8 cellular contexts compared by ENCODE assay signal in the genomic region with DNA sequence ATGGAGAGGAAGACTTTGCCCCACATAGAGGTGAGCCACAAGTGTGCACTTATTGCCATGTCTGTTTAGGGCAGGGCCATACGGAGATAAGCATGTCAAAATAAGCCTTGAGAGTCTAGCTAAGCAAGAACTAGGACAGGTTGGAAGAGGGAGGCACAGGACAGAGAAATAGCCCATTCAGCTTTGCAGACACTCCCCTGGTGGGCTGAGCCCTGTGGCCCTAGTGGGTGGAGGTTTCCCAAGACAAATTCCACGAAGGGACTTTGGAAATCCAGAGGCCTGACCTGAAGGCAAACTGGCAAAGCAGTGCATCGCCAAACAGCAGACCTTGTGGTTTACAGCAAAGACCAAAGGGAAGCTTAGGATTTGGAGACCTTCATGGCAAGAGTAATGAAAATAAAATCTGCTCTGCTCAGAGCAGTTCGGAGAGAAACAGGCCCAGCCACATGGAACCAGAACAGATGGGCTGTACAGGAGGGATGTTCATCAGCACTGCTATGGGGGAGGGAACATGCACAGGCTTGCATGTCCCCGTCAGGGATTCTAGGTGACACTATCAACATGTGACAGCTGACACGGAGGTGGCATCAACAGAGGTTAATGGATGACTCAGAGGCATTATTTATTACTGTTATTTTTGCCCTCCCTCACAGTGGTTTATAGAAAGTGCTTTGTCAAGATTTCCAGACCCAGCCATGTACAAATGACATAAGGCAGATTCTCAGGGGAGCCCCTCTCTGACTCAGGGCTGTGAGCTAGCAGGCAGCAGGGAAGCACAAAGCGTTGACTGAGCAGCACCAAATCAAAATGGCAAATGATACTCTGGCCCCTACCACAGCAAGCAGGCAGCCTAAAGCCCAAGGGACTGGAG.
DNase-seq lines count a peak whose midpoint lies in the region; ATAC-seq and TF ChIP-seq lines count a peak whose summit lies in the region.

No MANE protein-coding gene starts in this region.

- H3K9me3 ChIP-seq in esophagus squamous epithelium, result no peaks in the 10 kb centered on the region

- H3K36me3 ChIP-seq in esophagus squamous epithelium, result no peaks in the 10 kb centered on the region

- peak; percentile 53 for ATAC-seq in Right ventricle myocardium superior (ENCODE audit: poor library complexity)
- ATAC-seq in sciatic nerve, result peak; percentile 68

- H3K4me1 ChIP-seq in esophagus squamous epithelium, result peaks cover 12 to 22% (median 14%) of the 10 kb centered on the region in 3 donors

- peak overlapping the region; percentile 20 to 69 (median 55) for H3K27ac ChIP-seq in esophagus squamous epithelium

- TF ChIP-seq POLR2A in esophagus squamous epithelium (IDR thresholded peaks at IDR 0.05), result no peak

- intact Hi-C loops in Right ventricle myocardium superior (cut with DNase I), result no loop called here
- intact Hi-C loops in cardiac septum (cut with DNase I), result loop anchor here (2.0 to 5.0 kb wide), 3 partner anchors 21 to 88 kb away; partner anchors contain the start of gene IRF2BP2
- intact Hi-C loops in esophagus squamous epithelium (cut with DNase I), result no loop called here
- intact Hi-C loops in sciatic nerve (cut with DNase I), result no loop called here

- H3K4me3 ChIP-seq in HFF-Myc (replicated peaks; ENCODE audit: low read depth, low read length) (no peak overlapping the region), esophagus squamous epithelium (no peak overlapping the region)

- no peaks in the 10 kb centered on the region for H3K27me3 ChIP-seq in esophagus squamous epithelium

- DNase-seq in Right ventricle myocardium superior (no peak), cardiac septum (ENCODE audit: low spot score) (no peak), HFF-Myc (ENCODE audit: extremely low read depth, low read depth) (peak; percentile 38), NCI-H446 (lab: John Stamatoyannopoulos, UW) (peak; percentile 30 to 57), esophagus squamous epithelium (lab: John Stamatoyannopoulos, UW) (no peak), sciatic nerve (ENCODE audit: low spot score) (no peak), NOMO-1 treated with dmso at 0.1 percent for 144 hours (lab: John Stamatoyannopoulos, UW; ENCODE audit: unreplicated experiment) (no peak), DMS79 treated with DMSO at 0.1 percent for 48 hours (lab: John Stamatoyannopoulos, UW) (no peak)

- TF ChIP-seq CTCF in HFF-Myc (IDR thresholded peaks at IDR 0.05; ENCODE audit: low read depth, low read length, missing control alignments) (no peak), esophagus squamous epithelium (IDR thresholded peaks at IDR 0.05) (no peak)

- 43 to 45% methylated on average over 7 of the region's 7 CpGs for WGBS in esophagus squamous epithelium, 2 donors

Comparison
In these comparisons a context has a peak if more than half of its experiments do, and no peak if none do; other contexts are left out.
1. DNase-seq: peak in HFF-Myc (single experiment) and NCI-H446 (2 of 2); none in Right ventricle myocardium superior (single experiment), cardiac septum (single experiment), esophagus squamous epithelium (single experiment), sciatic nerve (single experiment), NOMO-1 treated with dmso at 0.1 percent for 144 hours (single experiment) and DMS79 treated with DMSO at 0.1 percent for 48 hours (single experiment).